1 cellular context compared by ENCODE assay signal in genomic region chr3:186315581-186316354, GRCh38.
TF ChIP-seq lines count a peak whose summit lies in the region.

No MANE protein-coding gene starts in this region.

TF ChIP-seq in IMR-90, 13 proteins besides CTCF, POLR2A, EP300 and RAD21 (continued from another document):
- TF ChIP-seq, protein P1, sequence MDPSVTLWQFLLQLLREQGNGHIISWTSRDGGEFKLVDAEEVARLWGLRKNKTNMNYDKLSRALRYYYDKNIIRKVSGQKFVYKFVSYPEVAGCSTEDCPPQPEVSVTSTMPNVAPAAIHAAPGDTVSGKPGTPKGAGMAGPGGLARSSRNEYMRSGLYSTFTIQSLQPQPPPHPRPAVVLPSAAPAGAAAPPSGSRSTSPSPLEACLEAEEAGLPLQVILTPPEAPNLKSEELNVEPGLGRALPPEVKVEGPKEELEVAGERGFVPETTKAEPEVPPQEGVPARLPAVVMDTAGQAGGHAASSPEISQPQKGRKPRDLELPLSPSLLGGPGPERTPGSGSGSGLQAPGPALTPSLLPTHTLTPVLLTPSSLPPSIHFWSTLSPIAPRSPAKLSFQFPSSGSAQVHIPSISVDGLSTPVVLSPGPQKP (IDR thresholded peaks at IDR 0.05; ENCODE audit: borderline replicate concordance, low read depth, low read length) = no peak
- no peak for TF ChIP-seq MAZ (IDR thresholded peaks at IDR 0.05; ENCODE audit: borderline replicate concordance, low read depth, low read length)
- no peak for TF ChIP-seq MAFK (IDR thresholded peaks at IDR 0.05; ENCODE audit: low read depth, low read length)
- TF ChIP-seq CHD1 (IDR thresholded peaks at IDR 0.05; ENCODE audit: low read depth, low read length) = no peak
- no peak for TF ChIP-seq SMC3 (IDR thresholded peaks at IDR 0.05; ENCODE audit: low read depth, low read length)
- TF ChIP-seq CEBPB (IDR thresholded peaks at IDR 0.05; ENCODE audit: low read depth, low read length) = no peak
- TF ChIP-seq NFE2L2 (IDR thresholded peaks at IDR 0.05; ENCODE audit: low read depth, low read length) = no peak
